Comparison of ENCODE assay signal across 10 cellular contexts in the genomic region with DNA sequence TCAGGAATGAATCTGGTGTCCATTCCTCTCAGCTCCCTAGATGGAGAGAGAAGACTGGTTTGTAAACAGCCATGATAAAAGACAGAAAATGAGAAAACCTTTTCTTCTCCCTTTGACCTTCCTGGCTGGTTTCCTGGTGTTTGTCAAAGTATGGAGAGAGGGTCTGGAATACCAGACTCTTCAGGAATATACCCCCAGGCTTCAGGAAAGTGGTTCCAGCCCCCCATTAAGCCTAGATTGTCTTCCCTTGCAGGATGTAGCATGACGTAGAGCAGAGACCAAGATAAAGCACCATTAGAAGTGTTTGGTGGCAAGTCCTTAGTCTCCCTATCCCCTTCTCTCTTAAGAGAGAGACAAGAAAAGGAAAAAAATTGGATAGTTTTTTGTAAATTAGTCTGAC.
"Had no signal": no experiment of that assay in that cellular context is flagged by ENCODE, and none has a peak within 500 bp of the region (broad histone marks: within the 10 kb centered on the region; RNA-seq: fewer than 3 reads in every experiment).

No MANE protein-coding gene starts in this region.

- H3K9me3 Mint-ChIP-seq: neural progenitor cell had no signal

- H3K4me3 Mint-ChIP-seq: neural progenitor cell had no signal

- ATAC-seq: foreskin keratinocyte had no signal

- H3K27ac ChIP-seq: neural progenitor cell, parathyroid adenoma, tibial artery, vagina had no signal

- H3K9me3 ChIP-seq: tibial artery, vagina had no signal

- DNase-seq: activated CD4-positive, CD25-positive, alpha-beta regulatory T cell treated with anti-CD3 and anti-CD28 coated beads, Interleukin-2, amount 50 U/mL, for 72 hours; activated effector memory CD4-positive, alpha-beta T cell treated with anti-CD3 and anti-CD28 coated beads, Interleukin-2, amount 50 U/mL, for 16 hours; foreskin keratinocyte; head of caudate nucleus; retina; stimulated activated CD4-positive, alpha-beta T cell treated with anti-CD3 and anti-CD28 coated beads, Interleukin-4, amount 100 ng/mL, for 1 hour; tibial artery had no signal

- H3K4me3 ChIP-seq: neural progenitor cell, tibial artery, vagina had no signal

- H3K36me3 ChIP-seq: neural progenitor cell, tibial artery, vagina had no signal

- H3K27ac Mint-ChIP-seq: neural progenitor cell had no signal

- H3K27me3 ChIP-seq: foreskin keratinocyte, neural progenitor cell, tibial artery, vagina had no signal
